9 cellular contexts compared by ENCODE assay signal in the genomic region with DNA sequence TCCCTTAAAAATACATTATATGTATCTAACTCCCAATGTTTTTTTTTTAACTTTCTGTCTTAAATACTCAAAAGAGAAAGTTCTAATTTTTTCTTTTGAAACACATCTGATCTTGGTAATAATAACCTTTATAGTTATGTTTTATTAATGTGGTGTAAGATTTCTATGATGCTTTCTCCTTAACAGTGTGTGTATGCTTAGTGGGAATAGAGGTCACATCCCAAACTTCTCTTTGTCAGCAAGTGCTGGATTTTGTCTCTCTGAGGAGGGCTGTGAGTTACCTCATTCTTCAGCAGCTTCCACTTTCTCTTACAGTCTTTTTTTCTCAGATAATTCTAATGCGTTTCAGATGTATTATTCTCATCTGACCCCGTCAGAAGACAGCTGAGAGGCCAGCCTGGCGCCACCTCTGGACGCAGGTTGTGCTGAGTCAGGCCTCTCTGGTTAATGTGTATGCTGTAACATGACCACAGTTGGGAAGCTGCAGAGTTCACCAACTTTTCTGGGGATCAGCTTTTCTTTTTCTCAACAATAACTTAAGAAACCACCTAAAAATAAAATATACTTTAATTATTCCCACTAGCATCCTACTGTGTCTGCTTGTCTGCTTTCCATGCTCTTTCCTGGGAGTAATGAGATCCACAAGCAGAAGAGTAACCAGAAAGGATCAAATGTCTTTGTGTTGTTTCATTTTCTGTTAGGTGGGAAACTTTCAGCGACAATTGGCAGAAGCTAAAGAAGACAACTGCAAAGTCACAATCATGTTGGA.
DNase-seq lines count a peak whose midpoint lies in the region; ATAC-seq and TF ChIP-seq lines count a peak whose summit lies in the region.
"Had no signal": no experiment of that assay in that cellular context is flagged by ENCODE, and none has a peak within 500 bp of the region (broad histone marks: within the 10 kb centered on the region; RNA-seq: fewer than 3 reads in every experiment).

No MANE protein-coding gene starts in this region.

- no peak overlapping the region for H3K4me3 ChIP-seq in BE2C (ENCODE audit: low read depth, low read length)
- H3K4me3 ChIP-seq in HFF-Myc (replicated peaks; ENCODE audit: low read depth, low read length) = no peak overlapping the region
- no peak overlapping the region for H3K4me3 ChIP-seq in kidney epithelial cell (ENCODE audit: low read depth, low read length)

- peak; percentile 100 for ATAC-seq in SK-N-SH treated with all-trans-retinoic acid at 6 μM for 48 hours
- no peak for ATAC-seq in natural killer cell treated with Interleukin-12 subunit alpha and Interleukin-12 subunit beta and Interleukin-15 and Interleukin-18, amount 100 ng/mL, for 72 hours
- ATAC-seq in GM18511 (IDR thresholded peaks at IDR 0.05; ENCODE audit: unreplicated experiment) = no peak
- no peak for ATAC-seq in HG03521 (IDR thresholded peaks at IDR 0.05; ENCODE audit: unreplicated experiment)
- ATAC-seq: naive thymus-derived CD4-positive, alpha-beta T cell had no signal

- H3K36me3 Mint-ChIP-seq in natural killer cell treated with Interleukin-12 subunit alpha and Interleukin-12 subunit beta and Interleukin-15 and Interleukin-18, amount 100 ng/mL, for 72 hours = no peaks in the 10 kb centered on the region

- no peaks in the 10 kb centered on the region for H3K9me3 ChIP-seq in BE2C

- DNase-seq in BE2C = peak; percentile 55
- peak; percentile 48 for DNase-seq in HFF-Myc (ENCODE audit: extremely low read depth, low read depth)
- peak; percentile 43 for DNase-seq in kidney epithelial cell (ENCODE audit: low read depth)
- DNase-seq in natural killer cell treated with Interleukin-12 subunit alpha and Interleukin-12 subunit beta and Interleukin-15 and Interleukin-18, amount 100 ng/mL, for 72 hours (ENCODE audit: low spot score) = no peak
- no peak for DNase-seq in AML-193 (lab: John Stamatoyannopoulos, UW)
- DNase-seq: naive thymus-derived CD4-positive, alpha-beta T cell had no signal

- H3K36me3 ChIP-seq in BE2C = peaks cover 7% of the 10 kb centered on the region
- no peaks in the 10 kb centered on the region for H3K36me3 ChIP-seq in kidney epithelial cell (ENCODE audit: control insufficient read depth, insufficient read depth, low read length)

- H3K27me3 Mint-ChIP-seq in natural killer cell treated with Interleukin-12 subunit alpha and Interleukin-12 subunit beta and Interleukin-15 and Interleukin-18, amount 100 ng/mL, for 72 hours = no peaks in the 10 kb centered on the region

- H3K4me1 ChIP-seq in BE2C = no peaks in the 10 kb centered on the region

- H3K27me3 ChIP-seq in BE2C = no peaks in the 10 kb centered on the region
- H3K27me3 ChIP-seq in kidney epithelial cell (ENCODE audit: control insufficient read depth, insufficient read depth, low read length) = no peaks in the 10 kb centered on the region

- H3K4me1 Mint-ChIP-seq in natural killer cell treated with Interleukin-12 subunit alpha and Interleukin-12 subunit beta and Interleukin-15 and Interleukin-18, amount 100 ng/mL, for 72 hours (ENCODE audit: low read depth in 2 of 2) = no peaks in the 10 kb centered on the region

- no peak overlapping the region for H3K4me3 Mint-ChIP-seq in natural killer cell treated with Interleukin-12 subunit alpha and Interleukin-12 subunit beta and Interleukin-15 and Interleukin-18, amount 100 ng/mL, for 72 hours
- H3K4me3 Mint-ChIP-seq: naive thymus-derived CD4-positive, alpha-beta T cell had no signal

- TF ChIP-seq CTCF in BE2C (IDR thresholded peaks at IDR 0.05; ENCODE audit: low read depth, low read length) = peak; percentile 54
- TF ChIP-seq CTCF in HFF-Myc (IDR thresholded peaks at IDR 0.05; ENCODE audit: low read depth, low read length, missing control alignments) = peak; percentile 24
- peak; percentile 51 for TF ChIP-seq CTCF in kidney epithelial cell (IDR thresholded peaks at IDR 0.05; ENCODE audit: insufficient read depth, low read length, poor library complexity, severe bottlenecking)

- no peak overlapping the region for H3K27ac Mint-ChIP-seq in natural killer cell treated with Interleukin-12 subunit alpha and Interleukin-12 subunit beta and Interleukin-15 and Interleukin-18, amount 100 ng/mL, for 72 hours
- H3K27ac Mint-ChIP-seq: naive thymus-derived CD4-positive, alpha-beta T cell had no signal

- H3K9me3 Mint-ChIP-seq in natural killer cell treated with Interleukin-12 subunit alpha and Interleukin-12 subunit beta and Interleukin-15 and Interleukin-18, amount 100 ng/mL, for 72 hours = no peaks in the 10 kb centered on the region

TF ChIP-seq in SK-N-SH treated with all-trans-retinoic acid at 6 μM for 48 hours, 23 proteins besides CTCF, POLR2A, EP300 and RAD21 (continues in another document):
- 0 out of 2 replicates have a peak, but pooled peaks have one; percentile 59 for TF ChIP-seq ZC3H10 (CRISPR knock-in tag; IDR thresholded peaks at IDR 0.05)
- TF ChIP-seq, protein P1, sequence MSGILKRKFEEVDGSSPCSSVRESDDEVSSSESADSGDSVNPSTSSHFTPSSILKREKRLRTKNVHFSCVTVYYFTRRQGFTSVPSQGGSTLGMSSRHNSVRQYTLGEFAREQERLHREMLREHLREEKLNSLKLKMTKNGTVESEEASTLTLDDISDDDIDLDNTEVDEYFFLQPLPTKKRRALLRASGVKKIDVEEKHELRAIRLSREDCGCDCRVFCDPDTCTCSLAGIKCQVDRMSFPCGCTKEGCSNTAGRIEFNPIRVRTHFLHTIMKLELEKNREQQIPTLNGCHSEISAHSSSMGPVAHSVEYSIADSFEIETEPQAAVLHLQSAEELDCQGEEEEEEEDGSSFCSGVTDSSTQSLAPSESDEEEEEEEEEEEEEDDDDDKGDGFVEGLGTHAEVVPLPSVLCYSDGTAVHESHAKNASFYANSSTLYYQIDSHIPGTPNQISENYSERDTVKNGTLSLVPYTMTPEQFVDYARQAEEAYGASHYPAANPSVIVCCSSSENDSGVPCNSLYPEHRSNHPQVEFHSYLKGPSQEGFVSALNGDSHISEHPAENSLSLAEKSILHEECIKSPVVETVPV (CRISPR knock-in tag; IDR thresholded peaks at IDR 0.05) = no peak
- no peak for TF ChIP-seq ARNTL (CRISPR knock-in tag; IDR thresholded peaks at IDR 0.05; ENCODE audit: borderline replicate concordance, low read depth)
- no peak for TF ChIP-seq ZNF8 (CRISPR knock-in tag; IDR thresholded peaks at IDR 0.05)
- TF ChIP-seq ZFP3 (CRISPR knock-in tag; IDR thresholded peaks at IDR 0.05) = no peak
- no peak; the same call in 1 of the 2 replicates for TF ChIP-seq TCF4 (CRISPR knock-in tag; IDR thresholded peaks at IDR 0.05; ENCODE audit: borderline replicate concordance)
- TF ChIP-seq ZFP30 (CRISPR knock-in tag; IDR thresholded peaks at IDR 0.05) = no peak
- TF ChIP-seq BACH2 (CRISPR knock-in tag; IDR thresholded peaks at IDR 0.05; ENCODE audit: borderline replicate concordance) = no peak
- TF ChIP-seq GLIS3 (CRISPR knock-in tag; IDR thresholded peaks at IDR 0.05) = no peak
- peak; percentile 46; the same call in 1 of the 2 replicates for TF ChIP-seq TOX (CRISPR knock-in tag; IDR thresholded peaks at IDR 0.05; ENCODE audit: borderline replicate concordance)
- TF ChIP-seq ZNF565 (CRISPR knock-in tag; conservative IDR thresholded peaks at IDR 0.05; ENCODE audit: low read depth) = no peak
- TF ChIP-seq, protein P2, sequence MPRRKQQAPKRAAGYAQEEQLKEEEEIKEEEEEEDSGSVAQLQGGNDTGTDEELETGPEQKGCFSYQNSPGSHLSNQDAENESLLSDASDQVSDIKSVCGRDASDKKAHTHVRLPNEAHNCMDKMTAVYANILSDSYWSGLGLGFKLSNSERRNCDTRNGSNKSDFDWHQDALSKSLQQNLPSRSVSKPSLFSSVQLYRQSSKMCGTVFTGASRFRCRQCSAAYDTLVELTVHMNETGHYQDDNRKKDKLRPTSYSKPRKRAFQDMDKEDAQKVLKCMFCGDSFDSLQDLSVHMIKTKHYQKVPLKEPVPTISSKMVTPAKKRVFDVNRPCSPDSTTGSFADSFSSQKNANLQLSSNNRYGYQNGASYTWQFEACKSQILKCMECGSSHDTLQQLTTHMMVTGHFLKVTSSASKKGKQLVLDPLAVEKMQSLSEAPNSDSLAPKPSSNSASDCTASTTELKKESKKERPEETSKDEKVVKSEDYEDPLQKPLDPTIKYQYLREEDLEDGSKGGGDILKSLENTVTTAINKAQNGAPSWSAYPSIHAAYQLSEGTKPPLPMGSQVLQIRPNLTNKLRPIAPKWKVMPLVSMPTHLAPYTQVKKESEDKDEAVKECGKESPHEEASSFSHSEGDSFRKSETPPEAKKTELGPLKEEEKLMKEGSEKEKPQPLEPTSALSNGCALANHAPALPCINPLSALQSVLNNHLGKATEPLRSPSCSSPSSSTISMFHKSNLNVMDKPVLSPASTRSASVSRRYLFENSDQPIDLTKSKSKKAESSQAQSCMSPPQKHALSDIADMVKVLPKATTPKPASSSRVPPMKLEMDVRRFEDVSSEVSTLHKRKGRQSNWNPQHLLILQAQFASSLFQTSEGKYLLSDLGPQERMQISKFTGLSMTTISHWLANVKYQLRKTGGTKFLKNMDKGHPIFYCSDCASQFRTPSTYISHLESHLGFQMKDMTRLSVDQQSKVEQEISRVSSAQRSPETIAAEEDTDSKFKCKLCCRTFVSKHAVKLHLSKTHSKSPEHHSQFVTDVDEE (CRISPR knock-in tag; IDR thresholded peaks at IDR 0.05) = no peak
- TF ChIP-seq SNAI2 (CRISPR knock-in tag; IDR thresholded peaks at IDR 0.05) = peak; percentile 44; the same call in 1 of the 2 replicates
- TF ChIP-seq OSR1 (CRISPR knock-in tag; IDR thresholded peaks at IDR 0.05) = no peak
- TF ChIP-seq, protein P3, sequence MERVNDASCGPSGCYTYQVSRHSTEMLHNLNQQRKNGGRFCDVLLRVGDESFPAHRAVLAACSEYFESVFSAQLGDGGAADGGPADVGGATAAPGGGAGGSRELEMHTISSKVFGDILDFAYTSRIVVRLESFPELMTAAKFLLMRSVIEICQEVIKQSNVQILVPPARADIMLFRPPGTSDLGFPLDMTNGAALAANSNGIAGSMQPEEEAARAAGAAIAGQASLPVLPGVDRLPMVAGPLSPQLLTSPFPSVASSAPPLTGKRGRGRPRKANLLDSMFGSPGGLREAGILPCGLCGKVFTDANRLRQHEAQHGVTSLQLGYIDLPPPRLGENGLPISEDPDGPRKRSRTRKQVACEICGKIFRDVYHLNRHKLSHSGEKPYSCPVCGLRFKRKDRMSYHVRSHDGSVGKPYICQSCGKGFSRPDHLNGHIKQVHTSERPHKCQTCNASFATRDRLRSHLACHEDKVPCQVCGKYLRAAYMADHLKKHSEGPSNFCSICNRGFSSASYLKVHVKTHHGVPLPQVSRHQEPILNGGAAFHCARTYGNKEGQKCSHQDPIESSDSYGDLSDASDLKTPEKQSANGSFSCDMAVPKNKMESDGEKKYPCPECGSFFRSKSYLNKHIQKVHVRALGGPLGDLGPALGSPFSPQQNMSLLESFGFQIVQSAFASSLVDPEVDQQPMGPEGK (CRISPR knock-in tag; IDR thresholded peaks at IDR 0.05; ENCODE audit: borderline replicate concordance) = peak; percentile 19; the same call in 1 of the 2 replicates

Comparison
In these comparisons a context has a peak if more than half of its experiments do, and no peak if none do; other contexts are left out.
1. DNase-seq: peak in BE2C (single experiment), HFF-Myc (single experiment) and kidney epithelial cell (single experiment); none in natural killer cell treated with Interleukin-12 subunit alpha and Interleukin-12 subunit beta and Interleukin-15 and Interleukin-18, amount 100 ng/mL, for 72 hours (single experiment) and AML-193 (0 of 2).
2. Peak in every context shown above with its lines, with median percentiles within 50 percentile points of each other: CTCF ChIP-seq.